In genomic region chr18:75818336-75818735, GRCh38 we compare ENCODE assay signal across 27 cellular contexts.
"Had no signal": no experiment of that assay in that cellular context is flagged by ENCODE, and none has a peak within 500 bp of the region (broad histone marks: within the 10 kb centered on the region; RNA-seq: fewer than 3 reads in every experiment).

No MANE protein-coding gene starts in this region.

- H3K4me2 ChIP-seq: neural progenitor cell had no signal

- H3K4me3 ChIP-seq: esophagus squamous epithelium, heart right ventricle, left ventricle myocardium inferior, lower lobe of right lung, neural progenitor cell, prostate gland, skin epidermis, suprapubic skin, transverse colon, vagina had no signal

- H3K27me3 ChIP-seq: esophagus squamous epithelium, neural progenitor cell, suprapubic skin, transverse colon, vagina had no signal

- DNase-seq: cortex of kidney; effector memory CD8-positive, alpha-beta T cell; erythroblast; esophagus squamous epithelium; foreskin melanocyte; glutamatergic neuron; heart right ventricle; hypothalamus; immature natural killer cell; islet precursor cell; kidney glomerular epithelial cell; left colon; left ventricle myocardium inferior; lower lobe of right lung; naive B cell; right cardiac atrium; stimulated activated CD4-positive, alpha-beta T cell treated with anti-CD3 and anti-CD28 coated beads, Interleukin-15, amount 100 ng/mL, for 24 hours; stimulated activated CD4-positive, alpha-beta T cell treated with anti-CD3 and anti-CD28 coated beads, Interleukin-4, amount 100 ng/mL, for 1 hour; stimulated activated CD8-positive, alpha-beta memory T cell treated with anti-CD3 and anti-CD28 coated beads, Interleukin-4, amount 100 ng/mL, for 48 hours; stimulated activated naive CD4-positive, alpha-beta T cell; stimulated activated naive CD8-positive, alpha-beta T cell treated with anti-CD3 and anti-CD28 coated beads, Interleukin-15, amount 100 ng/mL, for 72 hours; transverse colon had no signal

- H3K9ac ChIP-seq: neural progenitor cell had no signal

- H3K27ac ChIP-seq: esophagus squamous epithelium, heart right ventricle, left ventricle myocardium inferior, lower lobe of right lung, neural progenitor cell, prostate gland, skin epidermis, suprapubic skin, vagina had no signal

- H3K4me1 ChIP-seq: esophagus squamous epithelium, heart right ventricle, left ventricle myocardium inferior, lower lobe of right lung, neural progenitor cell, prostate gland, suprapubic skin, vagina had no signal

- H2AFZ ChIP-seq: neural progenitor cell had no signal

- H3K9me3 ChIP-seq: esophagus squamous epithelium, heart right ventricle, left ventricle myocardium inferior, lower lobe of right lung, prostate gland, suprapubic skin, transverse colon, vagina had no signal

- H3K36me3 ChIP-seq: esophagus squamous epithelium, heart right ventricle, left ventricle myocardium inferior, lower lobe of right lung, neural progenitor cell, prostate gland, suprapubic skin, transverse colon, vagina had no signal
